In genomic region chr12:124185970-124186686, GRCh38 we compare ENCODE assay signal across 19 cellular contexts.
"Had no signal": no experiment of that assay in that cellular context is flagged by ENCODE, and none has a peak within 500 bp of the region (broad histone marks: within the 10 kb centered on the region; RNA-seq: fewer than 3 reads in every experiment).

No MANE protein-coding gene starts in this region.

- H3K36me3 Mint-ChIP-seq: natural killer cell; stimulated activated effector memory CD8-positive, alpha-beta T cell treated with anti-CD3 and anti-CD28 coated beads, Interleukin-12 subunit alpha, Interleukin-12 subunit beta, amount 100 ng/mL, for 72 hours had no signal

- H3K36me3 ChIP-seq: ascending aorta, left ventricle myocardium inferior, sigmoid colon, thyroid gland, uterus had no signal

- H3K9me3 Mint-ChIP-seq: endodermal cell; natural killer cell; stimulated activated effector memory CD8-positive, alpha-beta T cell treated with anti-CD3 and anti-CD28 coated beads, Interleukin-12 subunit alpha, Interleukin-12 subunit beta, amount 100 ng/mL, for 72 hours; T-helper 1 cell treated with Interleukin-12 subunit alpha and Interleukin-12 subunit beta and Interleukin-4 antibody, amounts not matched to agents 30 μg/mL and 1 μg/mL, for 36 hours had no signal

- H3K4me3 ChIP-seq: ascending aorta, left ventricle myocardium inferior, sigmoid colon, thyroid gland, uterus had no signal

- ATAC-seq: natural killer cell; stimulated activated effector memory CD8-positive, alpha-beta T cell treated with anti-CD3 and anti-CD28 coated beads, Interleukin-12 subunit alpha, Interleukin-12 subunit beta, amount 100 ng/mL, for 72 hours had no signal

- H3K27ac Mint-ChIP-seq: endodermal cell; natural killer cell; stimulated activated effector memory CD8-positive, alpha-beta T cell treated with anti-CD3 and anti-CD28 coated beads, Interleukin-12 subunit alpha, Interleukin-12 subunit beta, amount 100 ng/mL, for 72 hours; T-helper 1 cell treated with Interleukin-12 subunit alpha and Interleukin-12 subunit beta and Interleukin-4 antibody, amounts not matched to agents 30 μg/mL and 1 μg/mL, for 36 hours had no signal

- FAIRE-seq: bronchial epithelial cell, kidney had no signal

- DNase-seq: activated CD4-positive, alpha-beta T cell treated with anti-CD3 and anti-CD28 coated beads, Interleukin-2, amount 50 U/mL, for 1 hour; activated CD4-positive, CD25-positive, alpha-beta regulatory T cell; activated CD8-positive, alpha-beta memory T cell treated with anti-CD3 and anti-CD28 coated beads for 24 hours; activated naive CD4-positive, alpha-beta T cell treated with Interleukin-2 at 50 U/mL for 16 hours; endodermal cell; erythroblast; hypothalamus; kidney; left ventricle myocardium inferior; mesenchymal stem cell; natural killer cell; sigmoid colon; stimulated activated CD4-positive, alpha-beta T cell treated with anti-CD3 and anti-CD28 coated beads, Interleukin-12 subunit alpha, Interleukin-12 subunit beta, amount 100 ng/mL, for 4 hours; thyroid gland; uterus had no signal

- H3K4me3 Mint-ChIP-seq: endodermal cell; natural killer cell; stimulated activated effector memory CD8-positive, alpha-beta T cell treated with anti-CD3 and anti-CD28 coated beads, Interleukin-12 subunit alpha, Interleukin-12 subunit beta, amount 100 ng/mL, for 72 hours; T-helper 1 cell treated with Interleukin-12 subunit alpha and Interleukin-12 subunit beta and Interleukin-4 antibody, amounts not matched to agents 30 μg/mL and 1 μg/mL, for 36 hours had no signal

- H3K4me1 ChIP-seq: uterus had no signal

- H3K27me3 ChIP-seq: ascending aorta, sigmoid colon, thyroid gland, uterus had no signal

- H3K9me3 ChIP-seq: ascending aorta, left ventricle myocardium inferior, sigmoid colon, thyroid gland, uterus had no signal

- H3K4me1 Mint-ChIP-seq: natural killer cell; stimulated activated effector memory CD8-positive, alpha-beta T cell treated with anti-CD3 and anti-CD28 coated beads, Interleukin-12 subunit alpha, Interleukin-12 subunit beta, amount 100 ng/mL, for 72 hours had no signal

- H3K27ac ChIP-seq: ascending aorta, left ventricle myocardium inferior, sigmoid colon, thyroid gland, uterus had no signal
